ENCODE assay signal across 16 cellular contexts in genomic region chrX:12867746-12868145, GRCh38. TPM values are rescaled to one million over a fixed set of nuclear protein-coding genes. Genes with fewer than 3 reads are reported as not detected.
DNase-seq lines count a peak whose midpoint lies in the region; ATAC-seq and TF ChIP-seq lines count a peak whose summit lies in the region.
"Had no signal": no experiment of that assay in that cellular context is flagged by ENCODE, and none has a peak within 500 bp of the region (broad histone marks: within the 10 kb centered on the region; RNA-seq: fewer than 3 reads in every experiment).

No MANE protein-coding gene starts in this region.

- 0 out of 2 replicates have a peak overlapping the region, but pooled peaks have one; percentile 38 for H2AFZ ChIP-seq in KMS-11 (ENCODE audit: low read depth)

- H3K27me3 Mint-ChIP-seq in stimulated activated naive CD8-positive, alpha-beta T cell treated with anti-CD3 and anti-CD28 coated beads, Interleukin-15, Interleukin-2, amounts not matched to agents 100 ng/mL and 50 ng/mL, for 24 hours: peaks cover 3% of the 10 kb centered on the region
- no peaks in the 10 kb centered on the region for H3K27me3 Mint-ChIP-seq in stimulated activated naive CD8-positive, alpha-beta T cell treated with anti-CD3 and anti-CD28 coated beads, Interleukin-15, amount 100 ng/mL, for 72 hours
- H3K27me3 Mint-ChIP-seq: progenitor cell of endocrine pancreas had no signal

- no peak for ATAC-seq in stimulated activated naive CD8-positive, alpha-beta T cell treated with anti-CD3 and anti-CD28 coated beads, Interleukin-15, amount 100 ng/mL, for 72 hours
- ATAC-seq in HG02763 (IDR thresholded peaks at IDR 0.05; ENCODE audit: unreplicated experiment) (no peak), left cardiac atrium (no peak)
- ATAC-seq: esophagus mucosa, heart right ventricle had no signal

- peak overlapping the region; percentile 80 for H3K27ac Mint-ChIP-seq in stimulated activated naive CD8-positive, alpha-beta T cell treated with anti-CD3 and anti-CD28 coated beads, Interleukin-15, Interleukin-2, amounts not matched to agents 100 ng/mL and 50 ng/mL, for 24 hours
- H3K27ac Mint-ChIP-seq in stimulated activated naive CD8-positive, alpha-beta T cell treated with anti-CD3 and anti-CD28 coated beads, Interleukin-15, amount 100 ng/mL, for 72 hours: no peak overlapping the region
- H3K27ac Mint-ChIP-seq: nephron progenitor cell, progenitor cell of endocrine pancreas had no signal

- H3K4me2 ChIP-seq in KMS-11: peak overlapping the region; percentile 94

- H4K20me1 ChIP-seq in KMS-11 (ENCODE audit: insufficient read depth): no peaks in the 10 kb centered on the region

- H3K4me1 Mint-ChIP-seq in stimulated activated naive CD8-positive, alpha-beta T cell treated with anti-CD3 and anti-CD28 coated beads, Interleukin-15, Interleukin-2, amounts not matched to agents 100 ng/mL and 50 ng/mL, for 24 hours (ENCODE audit: low read depth): peaks cover 9% of the 10 kb centered on the region
- H3K4me1 Mint-ChIP-seq in stimulated activated naive CD8-positive, alpha-beta T cell treated with anti-CD3 and anti-CD28 coated beads, Interleukin-15, amount 100 ng/mL, for 72 hours: peaks cover 10% of the 10 kb centered on the region
- H3K4me1 Mint-ChIP-seq: nephron progenitor cell had no signal

- H3K36me3 Mint-ChIP-seq in stimulated activated naive CD8-positive, alpha-beta T cell treated with anti-CD3 and anti-CD28 coated beads, Interleukin-15, Interleukin-2, amounts not matched to agents 100 ng/mL and 50 ng/mL, for 24 hours (ENCODE audit: low read depth): peaks cover 3% of the 10 kb centered on the region

- no peak for DNase-seq in stimulated activated naive CD8-positive, alpha-beta T cell treated with anti-CD3 and anti-CD28 coated beads, Interleukin-15, amount 100 ng/mL, for 72 hours
- DNase-seq in fibroblast of villous mesenchyme (ENCODE audit: low read depth): peak; percentile 12
- no peak for DNase-seq in H7
- DNase-seq in left cardiac atrium: no peak
- DNase-seq in NCI-H510A (lab: John Stamatoyannopoulos, UW): no peak
- DNase-seq: heart right ventricle, mesenchymal stem cell, NCI-H2227 treated with DMSO at 0.1 percent for 48 hours, nephron progenitor cell had no signal

- TF ChIP-seq CTCF in KMS-11 (conservative IDR thresholded peaks at IDR 0.05; ENCODE audit: low read depth, low read length) (no peak), fibroblast of villous mesenchyme (IDR thresholded peaks at IDR 0.05; ENCODE audit: insufficient read depth, low read depth, low read length) (no peak)

- peak overlapping the region; percentile 25; the same call in 1 of the 2 replicates for H3K9ac ChIP-seq in KMS-11

- H3K9me3 Mint-ChIP-seq in stimulated activated naive CD8-positive, alpha-beta T cell treated with anti-CD3 and anti-CD28 coated beads, Interleukin-15, Interleukin-2, amounts not matched to agents 100 ng/mL and 50 ng/mL, for 24 hours: no peaks in the 10 kb centered on the region
- H3K9me3 Mint-ChIP-seq in stimulated activated naive CD8-positive, alpha-beta T cell treated with anti-CD3 and anti-CD28 coated beads, Interleukin-15, amount 100 ng/mL, for 72 hours: no peaks in the 10 kb centered on the region

- peaks cover 73% of the 10 kb centered on the region for H3K4me1 ChIP-seq in KMS-11 (ENCODE audit: low read depth, poor library complexity, severe bottlenecking)

- no peaks in the 10 kb centered on the region for H3K79me2 ChIP-seq in KMS-11 (ENCODE audit: insufficient read depth, low read depth)

- intact Hi-C loops in left cardiac atrium (cut with DNase I): no loop called here

- H3K27me3 ChIP-seq in KMS-11 (ENCODE audit: insufficient read depth, low read depth) (no peaks in the 10 kb centered on the region), H7 (ENCODE audit: control insufficient read depth, insufficient read depth, low read length) (no peaks in the 10 kb centered on the region)

- no peak overlapping the region for H3K4me3 ChIP-seq in KMS-11 (IDR thresholded peaks at IDR 0.05; ENCODE audit: insufficient read depth, low read depth, low read length)
- H3K4me3 ChIP-seq in fibroblast of villous mesenchyme (ENCODE audit: low read depth, low read length): no peak overlapping the region
- H3K4me3 ChIP-seq in H7 (ENCODE audit: insufficient read depth, low read depth, low read length): no peak overlapping the region

- H3K4me3 Mint-ChIP-seq in stimulated activated naive CD8-positive, alpha-beta T cell treated with anti-CD3 and anti-CD28 coated beads, Interleukin-15, Interleukin-2, amounts not matched to agents 100 ng/mL and 50 ng/mL, for 24 hours: peak overlapping the region; percentile 56
- no peak overlapping the region for H3K4me3 Mint-ChIP-seq in stimulated activated naive CD8-positive, alpha-beta T cell treated with anti-CD3 and anti-CD28 coated beads, Interleukin-15, amount 100 ng/mL, for 72 hours
- H3K4me3 Mint-ChIP-seq: nephron progenitor cell had no signal

- H3K27ac ChIP-seq in KMS-11: peak overlapping the region; percentile 86
- H3K27ac ChIP-seq: VCaP had no signal

- H3K36me3 ChIP-seq in KMS-11 (ENCODE audit: insufficient read depth) (no peaks in the 10 kb centered on the region), H7 (replicated peaks; ENCODE audit: control insufficient read depth, insufficient read depth, low read length) (no peaks in the 10 kb centered on the region)
- H3K36me3 ChIP-seq: heart right ventricle had no signal

RNA-seq across cellular contexts. Expression of gene TLR7, which starts 0.9 kb away (rescaled TPM):
- total RNA-seq in fibroblast of villous mesenchyme: not detected in 2 replicates
- total RNA-seq in H7 (2014; rRNA removed; shearing (Covaris generic)): not detected in 2 replicates
- under 1 TPM; 0.73 to 0.91 TPM for total RNA-seq in left cardiac atrium
- total RNA-seq: G401 had no signal

RNA-seq across cellular contexts. Expression of gene TLR8, which starts 38.7 kb away (rescaled TPM):
- total RNA-seq in fibroblast of villous mesenchyme (not detected in 2 replicates), left cardiac atrium (1 to 10 TPM; 1.4 to 3.5 TPM)
- total RNA-seq in H7 (2014; rRNA removed; shearing (Covaris generic)): not detected in 2 replicates
- total RNA-seq: G401, progenitor cell of endocrine pancreas had no signal
